33 cellular contexts compared by ENCODE assay signal in genomic region chr4:121792966-121793365, GRCh38. TPM values are rescaled to one million over a fixed set of nuclear protein-coding genes. Genes with fewer than 3 reads are reported as not detected.
"Had no signal": no experiment of that assay in that cellular context is flagged by ENCODE, and none has a peak within 500 bp of the region (broad histone marks: within the 10 kb centered on the region; RNA-seq: fewer than 3 reads in every experiment).

No MANE protein-coding gene starts in this region.

- ATAC-seq: effector memory CD8-positive, alpha-beta T cell; left lobe of liver; mucosa of descending colon; sciatic nerve; stimulated activated effector memory CD8-positive, alpha-beta T cell treated with anti-CD3 and anti-CD28 coated beads, Interleukin-12 subunit alpha, Interleukin-12 subunit beta, amount 100 ng/mL, for 72 hours had no signal

- H3K27me3 ChIP-seq: right atrium auricular region, upper lobe of left lung had no signal

- H3K79me2 ChIP-seq: parathyroid adenoma had no signal

- H3K9me3 Mint-ChIP-seq: effector memory CD8-positive, alpha-beta T cell; mesothelial cell of epicardium; naive B cell; natural killer cell treated with Interleukin-12 subunit alpha and Interleukin-12 subunit beta and Interleukin-15 and Interleukin-18, amount 100 ng/mL, for 72 hours; neural crest cell; stimulated activated effector memory CD8-positive, alpha-beta T cell treated with anti-CD3 and anti-CD28 coated beads, Interleukin-12 subunit alpha, Interleukin-12 subunit beta, amount 100 ng/mL, for 72 hours had no signal

- H3K27ac ChIP-seq: esophagus muscularis mucosa, neutrophil, parathyroid adenoma, right atrium auricular region, thoracic aorta, tibial nerve, upper lobe of left lung had no signal

- H3K9ac ChIP-seq: parathyroid adenoma had no signal

- H3K4me1 ChIP-seq: esophagus muscularis mucosa, parathyroid adenoma, right atrium auricular region had no signal

- H3K4me1 Mint-ChIP-seq: immature natural killer cell, naive B cell had no signal

- FAIRE-seq: endometrium, urothelium cell line had no signal

- H3K27ac Mint-ChIP-seq: effector memory CD8-positive, alpha-beta T cell; immature natural killer cell; mesothelial cell of epicardium; naive B cell; natural killer cell treated with Interleukin-12 subunit alpha and Interleukin-12 subunit beta and Interleukin-15 and Interleukin-18, amount 100 ng/mL, for 72 hours; stimulated activated effector memory CD8-positive, alpha-beta T cell treated with anti-CD3 and anti-CD28 coated beads, Interleukin-12 subunit alpha, Interleukin-12 subunit beta, amount 100 ng/mL, for 72 hours had no signal

- H3K36me3 ChIP-seq: esophagus muscularis mucosa, neutrophil, right atrium auricular region, thoracic aorta, tibial nerve, upper lobe of left lung had no signal

- H3K9me3 ChIP-seq: esophagus muscularis mucosa, mucosa of descending colon, neutrophil, right atrium auricular region, thoracic aorta, tibial nerve, upper lobe of left lung had no signal

- H3K4me2 ChIP-seq: smooth muscle cell had no signal

- DNase-seq: cerebellar nuclear complex; cortex of kidney; effector memory CD8-positive, alpha-beta T cell; foreskin melanocyte; hypothalamus; immature natural killer cell; islet precursor cell; mesenchymal stem cell; mucosa of descending colon; naive B cell; stimulated activated CD4-positive, alpha-beta T cell treated with anti-CD3 and anti-CD28 coated beads, Interleukin-12 subunit alpha, Interleukin-12 subunit beta, amount 100 ng/mL, for 4 hours; stimulated activated CD4-positive, alpha-beta T cell treated with anti-CD3 and anti-CD28 coated beads, Interleukin-1b, Interleukin-23, amount 100 ng/mL, for 48 hours; stimulated activated CD4-positive, alpha-beta T cell treated with anti-CD3 and anti-CD28 coated beads, Interleukin-4, amount 100 ng/mL, for 24 hours; stimulated activated naive CD4-positive, alpha-beta T cell treated with Interleukin-2 at 50 U/mL for 16 hours; upper lobe of left lung had no signal

- H3K36me3 Mint-ChIP-seq: immature natural killer cell; mesothelial cell of epicardium; naive B cell; natural killer cell treated with Interleukin-12 subunit alpha and Interleukin-12 subunit beta and Interleukin-15 and Interleukin-18, amount 100 ng/mL, for 72 hours; stimulated activated effector memory CD8-positive, alpha-beta T cell treated with anti-CD3 and anti-CD28 coated beads, Interleukin-12 subunit alpha, Interleukin-12 subunit beta, amount 100 ng/mL, for 72 hours had no signal

- H3K4me3 Mint-ChIP-seq: effector memory CD8-positive, alpha-beta T cell; immature natural killer cell; mesothelial cell of epicardium; naive B cell; natural killer cell treated with Interleukin-12 subunit alpha and Interleukin-12 subunit beta and Interleukin-15 and Interleukin-18, amount 100 ng/mL, for 72 hours; neural crest cell; stimulated activated effector memory CD8-positive, alpha-beta T cell treated with anti-CD3 and anti-CD28 coated beads, Interleukin-12 subunit alpha, Interleukin-12 subunit beta, amount 100 ng/mL, for 72 hours had no signal

- H3K4me3 ChIP-seq: esophagus muscularis mucosa, lung, mucosa of descending colon, right atrium auricular region, smooth muscle cell, thoracic aorta, tibial nerve, upper lobe of left lung had no signal

- H2AFZ ChIP-seq: parathyroid adenoma had no signal

RNA-seq across cellular contexts. Expression of gene SMIM43, which starts 28.0 kb away (rescaled TPM):
- total RNA-seq: left lobe of liver; liver; mesothelial cell of epicardium; natural killer cell treated with Interleukin-12 subunit alpha and Interleukin-12 subunit beta and Interleukin-15 and Interleukin-18, amount 100 ng/mL, for 72 hours; progenitor cell of endocrine pancreas; right atrium auricular region; smooth muscle cell; thoracic aorta; upper lobe of left lung had no signal
- polyA plus RNA-seq: immature natural killer cell, liver, smooth muscle cell had no signal
